ENCODE assay signal across 1 cellular context in the genomic region with DNA sequence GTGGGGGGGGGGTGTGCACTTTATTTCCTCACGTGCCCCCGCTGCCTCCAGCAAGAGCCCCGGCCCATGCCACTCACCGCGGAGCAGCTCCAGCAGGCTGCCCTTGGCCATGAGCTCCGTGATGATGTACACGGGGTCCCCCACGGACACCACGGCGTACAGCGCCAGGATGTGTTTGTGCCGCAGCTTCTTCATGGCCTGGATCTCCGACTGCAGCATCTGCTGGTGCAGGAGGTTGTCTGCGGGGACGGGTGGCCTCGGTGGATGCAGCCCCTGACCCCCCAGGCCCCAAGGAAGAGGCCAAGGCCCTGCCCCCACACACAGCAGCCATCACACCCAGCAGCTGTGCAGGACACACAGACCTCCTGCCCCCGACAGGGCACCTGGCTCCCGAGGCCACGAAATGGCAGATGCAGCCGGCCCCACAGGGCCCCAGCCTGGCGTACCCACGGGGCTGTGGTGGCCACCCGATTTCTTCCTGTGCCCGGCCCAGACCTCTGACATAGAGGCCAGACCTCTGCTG.
TF ChIP-seq lines count a peak whose summit lies in the region.

No MANE protein-coding gene starts in this region.

TF ChIP-seq in H1, 55 proteins besides CTCF, POLR2A, EP300 and RAD21:
- TF ChIP-seq SRF (IDR thresholded peaks at IDR 0.05; ENCODE audit: low read depth, low read length), result no peak
- no peak for TF ChIP-seq SP2 (IDR thresholded peaks at IDR 0.05; ENCODE audit: low read length)
- TF ChIP-seq KDM1A (IDR thresholded peaks at IDR 0.05; ENCODE audit: borderline replicate concordance, low read length), result no peak
- TF ChIP-seq EGR1 (IDR thresholded peaks at IDR 0.05; ENCODE audit: borderline replicate concordance, low read depth, low read length), result no peak
- TF ChIP-seq RNF2 (IDR thresholded peaks at IDR 0.05; ENCODE audit: borderline replicate concordance, low read depth, low read length, missing control alignments, poor library complexity, severe bottlenecking), result no peak
- no peak for TF ChIP-seq TAF7 (optimal IDR thresholded peaks at IDR 0.05; ENCODE audit: borderline replicate concordance, low read depth, low read length)
- TF ChIP-seq FOSL1 (IDR thresholded peaks at IDR 0.05; ENCODE audit: insufficient read depth, low read depth, low read length), result no peak
- TF ChIP-seq YY1 (IDR thresholded peaks at IDR 0.05; ENCODE audit: low read depth, low read length), result no peak
- TF ChIP-seq CHD1 (IDR thresholded peaks at IDR 0.05; ENCODE audit: low read depth, low read length), result no peak
- no peak for TF ChIP-seq SP1 (IDR thresholded peaks at IDR 0.05; ENCODE audit: low read depth, low read length)
TF ChIP-seq in H1: peak in this region for 0.
